ENCODE assay signal across 11 cellular contexts in the genomic region with DNA sequence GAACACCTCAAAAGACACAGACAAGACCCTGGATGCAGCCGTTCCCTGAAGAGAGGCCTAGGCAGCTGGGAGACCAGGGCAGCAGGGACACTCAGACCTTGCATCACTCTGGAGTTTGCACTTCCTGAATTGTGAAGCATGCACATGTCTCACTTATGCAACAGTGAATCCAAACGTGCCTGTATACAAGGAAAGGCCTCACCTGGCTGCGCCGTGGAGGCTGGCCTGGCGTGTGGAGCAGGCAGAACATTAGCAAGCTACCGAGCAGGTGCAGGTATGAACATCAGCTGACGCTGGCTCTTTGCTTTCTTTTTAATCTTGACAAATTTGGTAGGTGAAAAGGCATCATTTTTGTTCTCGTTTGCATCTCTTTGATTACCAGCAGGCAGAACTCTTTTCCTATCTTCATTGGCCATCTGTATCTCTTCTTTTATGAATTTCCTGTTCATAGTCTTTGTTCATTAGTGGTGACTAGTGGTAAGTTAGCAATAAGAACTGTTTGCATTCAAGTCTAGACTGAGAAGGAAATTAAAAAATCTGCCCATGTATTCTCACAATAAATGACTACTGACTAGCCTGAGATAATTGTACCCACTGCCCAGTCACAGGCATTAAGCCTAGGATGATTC. TPM values are rescaled to one million over a fixed set of nuclear protein-coding genes. Genes with fewer than 3 reads are reported as not detected.
DNase-seq lines count a peak whose midpoint lies in the region; ATAC-seq, FAIRE-seq and TF ChIP-seq lines count a peak whose summit lies in the region.
"Had no signal": no experiment of that assay in that cellular context is flagged by ENCODE, and none has a peak within 500 bp of the region (broad histone marks: within the 10 kb centered on the region; RNA-seq: fewer than 3 reads in every experiment).

No MANE protein-coding gene starts in this region.

- DNase-seq in activated CD4-positive, alpha-beta T cell treated with anti-CD3 and anti-CD28 coated beads, Interleukin-2, amount 10 ng/mL, durations not matched to agents 7 days and 5 days: no peak
- DNase-seq in activated CD4-positive, alpha-beta T cell treated with anti-CD3 and anti-CD28 coated beads, Interleukin-2, amount 50 U/mL, for 48 hours: no peak
- DNase-seq in SIG-M5 treated with dmso at 0.1 percent for 504 hours (lab: John Stamatoyannopoulos, UW; ENCODE audit: unreplicated experiment): peak; percentile 27
- DNase-seq in effector memory CD8-positive, alpha-beta T cell: no peak
- peak; percentile 86 for DNase-seq in small intestine
- DNase-seq in medulla oblongata (ENCODE audit: extremely low spot score): no peak
- DNase-seq in iPS-NIHi11 (ENCODE audit: low spot score): no peak
- no peak for DNase-seq in osteoblast (ENCODE audit: insufficient read length, low spot score, missing footprints)
- DNase-seq: activated CD4-positive, CD25-positive, alpha-beta regulatory T cell; NCI-H2081; stimulated activated CD4-positive, alpha-beta T cell treated with anti-CD3 and anti-CD28 coated beads, Interleukin-2, amount 100 ng/mL, for 24 hours had no signal

- H3K36me3 ChIP-seq in small intestine (ENCODE audit: control insufficient read depth in 2 of 2, insufficient read depth in 2 of 2, low read length in 2 of 2): no peaks in the 10 kb centered on the region
- H3K36me3 ChIP-seq in osteoblast (ENCODE audit: insufficient read depth, low read length): no peaks in the 10 kb centered on the region

- peaks cover 83% of the 10 kb centered on the region for H3K79me2 ChIP-seq in osteoblast (ENCODE audit: insufficient read depth, low read length)

- H3K9me3 ChIP-seq in small intestine (ENCODE audit: control insufficient read depth, low read depth) (no peaks in the 10 kb centered on the region), osteoblast (ENCODE audit: low read depth, low read length) (no peaks in the 10 kb centered on the region)

- H3K27ac ChIP-seq in small intestine (ENCODE audit: low read depth in 1 of 2, low read length in 1 of 2) (peak overlapping the region; percentile 21 to 77), osteoblast (ENCODE audit: low read depth, low read length) (no peak overlapping the region)

- H3K36me3 Mint-ChIP-seq in activated CD4-positive, alpha-beta T cell treated with anti-CD3 and anti-CD28 coated beads, Interleukin-2, amount 10 ng/mL, durations not matched to agents 7 days and 5 days (ENCODE audit: low read depth): peaks cover 24% of the 10 kb centered on the region
- H3K36me3 Mint-ChIP-seq in effector memory CD8-positive, alpha-beta T cell (ENCODE audit: insufficient read depth): peaks cover 75% of the 10 kb centered on the region

- H3K4me1 Mint-ChIP-seq in activated CD4-positive, alpha-beta T cell treated with anti-CD3 and anti-CD28 coated beads, Interleukin-2, amount 10 ng/mL, durations not matched to agents 7 days and 5 days: peaks cover 48% of the 10 kb centered on the region
- H3K4me1 Mint-ChIP-seq in effector memory CD8-positive, alpha-beta T cell (ENCODE audit: low read depth in 2 of 2): peaks cover 40% of the 10 kb centered on the region in 2 donors

- peaks cover 0 to 3% of the 10 kb centered on the region in 2 donors for H3K4me1 ChIP-seq in small intestine (ENCODE audit: control insufficient read depth in 2 of 2, insufficient read depth in 1 of 2, low read depth in 1 of 2, low read length in 1 of 2)
- H3K4me1 ChIP-seq in osteoblast (ENCODE audit: insufficient read depth, low read length): peaks cover 13% of the 10 kb centered on the region

- peak overlapping the region; percentile 81 for H3K27ac Mint-ChIP-seq in activated CD4-positive, alpha-beta T cell treated with anti-CD3 and anti-CD28 coated beads, Interleukin-2, amount 10 ng/mL, durations not matched to agents 7 days and 5 days
- peak overlapping the region; percentile 77 to 88 for H3K27ac Mint-ChIP-seq in effector memory CD8-positive, alpha-beta T cell

- H2AFZ ChIP-seq in osteoblast (ENCODE audit: low read length): no peak overlapping the region

- H3K4me3 ChIP-seq in small intestine (ENCODE audit: low read depth in 1 of 2, low read length in 2 of 2): no peak overlapping the region
- H3K4me3 ChIP-seq in osteoblast (ENCODE audit: insufficient read depth, low read length): no peak overlapping the region

- H3K27me3 ChIP-seq in small intestine (ENCODE audit: control insufficient read depth in 2 of 2, insufficient read depth in 2 of 2, low read length in 2 of 2) (no peaks in the 10 kb centered on the region), osteoblast (ENCODE audit: insufficient read depth, low read length) (no peaks in the 10 kb centered on the region)

- no peak overlapping the region for H3K4me3 Mint-ChIP-seq in activated CD4-positive, alpha-beta T cell treated with anti-CD3 and anti-CD28 coated beads, Interleukin-2, amount 10 ng/mL, durations not matched to agents 7 days and 5 days
- H3K4me3 Mint-ChIP-seq in effector memory CD8-positive, alpha-beta T cell: peak overlapping the region; percentile 5 to 52

- no peak for ATAC-seq in effector memory CD8-positive, alpha-beta T cell (replicated peaks)

- CTCF ChIA-PET in activated CD4-positive, alpha-beta T cell treated with anti-CD3 and anti-CD28 coated beads, Interleukin-2, amount 10 ng/mL, durations not matched to agents 7 days and 5 days (lab: Charles Lee): interaction anchor here (1.0 kb wide), 1 partner anchor 25 kb away, joined by 5 read pairs; no protein-coding TSS in a partner anchor

- no peak for TF ChIP-seq CTCF in osteoblast (IDR thresholded peaks at IDR 0.05; ENCODE audit: extremely low read depth, low read depth, low read length)

- no peak for FAIRE-seq in small intestine (lab: Jason Lieb, UNC)

- POLR2A ChIA-PET in activated CD4-positive, alpha-beta T cell treated with anti-CD3 and anti-CD28 coated beads, Interleukin-2, amount 10 ng/mL, durations not matched to agents 7 days and 5 days (lab: Charles Lee): no interaction called here

- no peak overlapping the region for H3K4me2 ChIP-seq in osteoblast (ENCODE audit: insufficient read depth, low read length)

- WGBS in small intestine, 3 donors: 8 to 44% (median 34%) methylated on average over 8 of the region's 8 CpGs

- peaks cover 37% of the 10 kb centered on the region for H4K20me1 ChIP-seq in osteoblast (ENCODE audit: insufficient read depth, low read length)

- H3K9me3 Mint-ChIP-seq in activated CD4-positive, alpha-beta T cell treated with anti-CD3 and anti-CD28 coated beads, Interleukin-2, amount 10 ng/mL, durations not matched to agents 7 days and 5 days: no peaks in the 10 kb centered on the region
- H3K9me3 Mint-ChIP-seq in effector memory CD8-positive, alpha-beta T cell: no peaks in the 10 kb centered on the region

- no peaks in the 10 kb centered on the region for H3K27me3 Mint-ChIP-seq in activated CD4-positive, alpha-beta T cell treated with anti-CD3 and anti-CD28 coated beads, Interleukin-2, amount 10 ng/mL, durations not matched to agents 7 days and 5 days
- H3K27me3 Mint-ChIP-seq in effector memory CD8-positive, alpha-beta T cell: no peaks in the 10 kb centered on the region

RNA-seq across cellular contexts. Expression of a gene that starts 37.2 kb away (rescaled TPM):
- total RNA-seq in activated CD4-positive, alpha-beta T cell treated with anti-CD3 and anti-CD28 coated beads, Interleukin-2, amount 10 ng/mL, durations not matched to agents 7 days and 5 days: 100 to 1,000 TPM; 107 to 112 TPM
- 100 to 1,000 TPM; 115 to 135 (median 118) TPM for polyA plus RNA-seq in small intestine
- total RNA-seq in osteoblast: 99.5 and 100 TPM in 2 replicates

RNA-seq across cellular contexts. Expression of a gene that starts 40.7 kb away (rescaled TPM):
- total RNA-seq in activated CD4-positive, alpha-beta T cell treated with anti-CD3 and anti-CD28 coated beads, Interleukin-2, amount 10 ng/mL, durations not matched to agents 7 days and 5 days: 10 to 100 TPM; 64.2 to 72.4 TPM
- polyA plus RNA-seq in small intestine: 10 to 100 TPM in 2 of 3 donors, 1 to 10 TPM in 1; 9.4 to 14.7 (median 11.1) TPM
- total RNA-seq in osteoblast: 31.1 and 33.3 TPM in 2 replicates

Comparison
In these comparisons a context has a peak if more than half of its experiments do, and no peak if none do; other contexts are left out.
1. DNase-seq: peak in SIG-M5 treated with dmso at 0.1 percent for 504 hours (single experiment) and small intestine (single experiment); none in activated CD4-positive, alpha-beta T cell treated with anti-CD3 and anti-CD28 coated beads, Interleukin-2, amount 10 ng/mL, durations not matched to agents 7 days and 5 days (single experiment), activated CD4-positive, alpha-beta T cell treated with anti-CD3 and anti-CD28 coated beads, Interleukin-2, amount 50 U/mL, for 48 hours (0 of 2), effector memory CD8-positive, alpha-beta T cell (0 of 3), medulla oblongata (single experiment), iPS-NIHi11 (single experiment) and osteoblast (single experiment).